9 cellular contexts compared by ENCODE assay signal in genomic region chr17:8629371-8630226, GRCh38. TPM values are rescaled to one million over a fixed set of nuclear protein-coding genes. Genes with fewer than 3 reads are reported as not detected.
DNase-seq lines count a peak whose midpoint lies in the region; ATAC-seq and TF ChIP-seq lines count a peak whose summit lies in the region.
"Had no signal": no experiment of that assay in that cellular context is flagged by ENCODE, and none has a peak within 500 bp of the region (broad histone marks: within the 10 kb centered on the region; RNA-seq: fewer than 3 reads in every experiment).

No MANE protein-coding gene starts in this region.

- no peaks in the 10 kb centered on the region for H3K4me1 ChIP-seq in colonic mucosa
- H3K4me1 ChIP-seq in left lung: peaks cover 6 to 24% of the 10 kb centered on the region in 2 donors

- intact Hi-C loops in activated naive CD4-positive, alpha-beta T cell treated with anti-CD3 and anti-CD28 coated beads for 36 hours (cut with micrococcal nuclease): loop anchor here (1.0 kb wide), 2 partner anchors 116 to 246 kb away; partner anchors contain the start of gene RPL26
- intact Hi-C loops in colonic mucosa (cut with DNase I): no loop called here
- intact Hi-C loops in left lung (cut with DNase I): no loop called here

- peak overlapping the region; percentile 95 for H3K4me3 ChIP-seq in colonic mucosa
- H3K4me3 ChIP-seq in left lung: peak overlapping the region; percentile 61 to 87

- CTCF ChIA-PET in activated naive CD4-positive, alpha-beta T cell treated with anti-CD3 and anti-CD28 coated beads for 36 hours (lab: Charles Lee): no interaction called here

- H3K27me3 ChIP-seq in colonic mucosa: peaks cover 19% of the 10 kb centered on the region
- peaks cover 6 to 99% of the 10 kb centered on the region in 2 donors for H3K27me3 ChIP-seq in left lung
- H3K27me3 ChIP-seq: foreskin keratinocyte had no signal

- no peak overlapping the region for H3K27ac ChIP-seq in colonic mucosa
- peak overlapping the region; percentile 39 to 52 for H3K27ac ChIP-seq in left lung
- H3K27ac ChIP-seq: foreskin keratinocyte had no signal

- ATAC-seq in left lung: peak; percentile 4

- no peaks in the 10 kb centered on the region for H3K9me3 Mint-ChIP-seq in activated naive CD4-positive, alpha-beta T cell treated with anti-CD3 and anti-CD28 coated beads for 36 hours
- no peaks in the 10 kb centered on the region for H3K9me3 Mint-ChIP-seq in stimulated activated naive CD8-positive, alpha-beta T cell treated with anti-CD3 and anti-CD28 coated beads, Interleukin-15, Interleukin-2, amounts not matched to agents 100 ng/mL and 50 ng/mL, for 24 hours

- peak overlapping the region; percentile 41 to 63 for H3K9ac ChIP-seq in colonic mucosa (ENCODE audit: low read depth in 2 of 2, low read length in 2 of 2)

- TF ChIP-seq CTCF in colonic mucosa (IDR thresholded peaks at IDR 0.05) (no peak), left lung (IDR thresholded peaks at IDR 0.05) (no peak)

- H3K36me3 Mint-ChIP-seq in activated naive CD4-positive, alpha-beta T cell treated with anti-CD3 and anti-CD28 coated beads for 36 hours (ENCODE audit: low read depth): peaks cover 1% of the 10 kb centered on the region
- no peaks in the 10 kb centered on the region for H3K36me3 Mint-ChIP-seq in stimulated activated naive CD8-positive, alpha-beta T cell treated with anti-CD3 and anti-CD28 coated beads, Interleukin-15, Interleukin-2, amounts not matched to agents 100 ng/mL and 50 ng/mL, for 24 hours (ENCODE audit: low read depth)

- peak overlapping the region; percentile 94 for H3K4me3 Mint-ChIP-seq in activated naive CD4-positive, alpha-beta T cell treated with anti-CD3 and anti-CD28 coated beads for 36 hours
- peak overlapping the region; percentile 88 for H3K4me3 Mint-ChIP-seq in stimulated activated naive CD8-positive, alpha-beta T cell treated with anti-CD3 and anti-CD28 coated beads, Interleukin-15, Interleukin-2, amounts not matched to agents 100 ng/mL and 50 ng/mL, for 24 hours

- no peak overlapping the region for H3K27ac Mint-ChIP-seq in activated naive CD4-positive, alpha-beta T cell treated with anti-CD3 and anti-CD28 coated beads for 36 hours
- H3K27ac Mint-ChIP-seq in stimulated activated naive CD8-positive, alpha-beta T cell treated with anti-CD3 and anti-CD28 coated beads, Interleukin-15, Interleukin-2, amounts not matched to agents 100 ng/mL and 50 ng/mL, for 24 hours: peak overlapping the region; percentile 36

- peaks cover 4% of the 10 kb centered on the region for H3K4me1 Mint-ChIP-seq in activated naive CD4-positive, alpha-beta T cell treated with anti-CD3 and anti-CD28 coated beads for 36 hours (ENCODE audit: low read depth)
- H3K4me1 Mint-ChIP-seq in stimulated activated naive CD8-positive, alpha-beta T cell treated with anti-CD3 and anti-CD28 coated beads, Interleukin-15, Interleukin-2, amounts not matched to agents 100 ng/mL and 50 ng/mL, for 24 hours (ENCODE audit: low read depth): peaks cover 17% of the 10 kb centered on the region

- H3K36me3 ChIP-seq in colonic mucosa: no peaks in the 10 kb centered on the region
- H3K36me3 ChIP-seq in left lung: no peaks in the 10 kb centered on the region

- H3K27me3 Mint-ChIP-seq in activated naive CD4-positive, alpha-beta T cell treated with anti-CD3 and anti-CD28 coated beads for 36 hours (ENCODE audit: low read depth): peaks cover 40% of the 10 kb centered on the region
- H3K27me3 Mint-ChIP-seq in stimulated activated naive CD8-positive, alpha-beta T cell treated with anti-CD3 and anti-CD28 coated beads, Interleukin-15, Interleukin-2, amounts not matched to agents 100 ng/mL and 50 ng/mL, for 24 hours: peaks cover 60% of the 10 kb centered on the region

- H3K9me3 ChIP-seq in colonic mucosa (no peaks in the 10 kb centered on the region), left lung (no peaks in the 10 kb centered on the region)

- peak; percentile 22 for DNase-seq in activated naive CD4-positive, alpha-beta T cell treated with anti-CD3 and anti-CD28 coated beads for 36 hours
- no peak for DNase-seq in activated naive CD4-positive, alpha-beta T cell treated with Interleukin-2 at 50 U/mL for 16 hours
- DNase-seq in T-helper 9 cell: peak; percentile 6
- DNase-seq in colonic mucosa: peak; percentile 32
- DNase-seq in left lung: peak in 1 of 2 donors; percentile 79
- DNase-seq in HT-29 (ENCODE audit: low spot score): no peak
- DNase-seq in GOT3 (lab: John Stamatoyannopoulos, UW): no peak

RNA-seq across cellular contexts. Expression of gene MYH10, which starts 0.9 kb away (rescaled TPM):
- 10 to 100 TPM; 13.1 to 13.4 TPM for total RNA-seq in activated naive CD4-positive, alpha-beta T cell treated with anti-CD3 and anti-CD28 coated beads for 36 hours
- total RNA-seq in colonic mucosa (10 to 100 TPM; 12.4 to 17.0 TPM), left lung (100 to 1,000 TPM in 1 of 2 donors, 10 to 100 TPM in 1; 70.9 to 100 TPM)
- 14.3 and 28.6 TPM in 2 replicates for total RNA-seq in HT-29 (2014; rRNA removed; shearing (Covaris generic))

Comparison
In these comparisons a context has a peak if more than half of its experiments do, and no peak if none do; other contexts are left out.
1. DNase-seq: peak in activated naive CD4-positive, alpha-beta T cell treated with anti-CD3 and anti-CD28 coated beads for 36 hours (single experiment), T-helper 9 cell (single experiment) and colonic mucosa (single experiment); none in activated naive CD4-positive, alpha-beta T cell treated with Interleukin-2 at 50 U/mL for 16 hours (single experiment), HT-29 (single experiment) and GOT3 (single experiment).